2 cellular contexts compared by ENCODE assay signal in the genomic region with DNA sequence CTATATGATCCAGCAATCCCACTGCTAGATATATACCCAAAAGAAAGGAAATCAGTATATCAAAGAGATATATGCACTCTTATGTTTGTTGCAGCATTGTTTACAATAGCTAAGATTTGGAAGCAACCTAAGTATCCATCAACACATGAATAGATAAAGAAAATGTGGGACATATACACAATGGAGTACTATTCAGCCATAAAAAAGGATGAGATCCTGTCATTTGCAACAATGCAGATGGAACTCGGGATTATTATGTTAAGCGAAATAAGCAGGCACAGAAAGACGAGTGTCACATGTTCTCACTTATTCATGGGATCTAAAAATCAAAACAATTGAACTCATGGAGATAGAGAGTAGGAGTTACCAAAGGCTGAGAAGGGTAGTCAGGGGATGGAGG. TPM values are rescaled to one million over a fixed set of nuclear protein-coding genes. Genes with fewer than 3 reads are reported as not detected.
"Had no signal": no experiment of that assay in that cellular context is flagged by ENCODE, and none has a peak within 500 bp of the region (broad histone marks: within the 10 kb centered on the region; RNA-seq: fewer than 3 reads in every experiment).

No MANE protein-coding gene starts in this region.

RNA-seq across cellular contexts. Expression of gene SLC44A5, which starts 17.5 kb away (rescaled TPM):
- total RNA-seq: OCI-LY7, PC-3 had no signal
